Comparison of ENCODE assay signal across 11 cellular contexts in genomic region chr2:183063083-183063482, GRCh38. TPM values are rescaled to one million over a fixed set of nuclear protein-coding genes. Genes with fewer than 3 reads are reported as not detected.
DNase-seq lines count a peak whose midpoint lies in the region; ATAC-seq and TF ChIP-seq lines count a peak whose summit lies in the region.
"Had no signal": no experiment of that assay in that cellular context is flagged by ENCODE, and none has a peak within 500 bp of the region (broad histone marks: within the 10 kb centered on the region; RNA-seq: fewer than 3 reads in every experiment).

No MANE protein-coding gene starts in this region.

- peaks cover 4% of the 10 kb centered on the region for H3K9me3 Mint-ChIP-seq in endodermal cell
- no peaks in the 10 kb centered on the region for H3K9me3 Mint-ChIP-seq in immature natural killer cell
- H3K9me3 Mint-ChIP-seq: central memory CD8-positive, alpha-beta T cell had no signal

- no peaks in the 10 kb centered on the region for H3K9me3 ChIP-seq in DOHH2 (ENCODE audit: control insufficient read depth, insufficient read depth, low read length)
- peaks cover 2% of the 10 kb centered on the region for H3K9me3 ChIP-seq in endodermal cell (ENCODE audit: control insufficient read depth, low read length)
- H3K9me3 ChIP-seq: SJSA1 had no signal

- H3K27ac Mint-ChIP-seq in endodermal cell (no peak overlapping the region), immature natural killer cell (no peak overlapping the region)

- no peaks in the 10 kb centered on the region for H3K27me3 Mint-ChIP-seq in endodermal cell (ENCODE audit: insufficient read depth)
- H3K27me3 Mint-ChIP-seq in immature natural killer cell (ENCODE audit: low read depth in 3 of 3), result peaks cover 3 to 21% (median 8%) of the 10 kb centered on the region in 3 donors

- TF ChIP-seq CTCF in DOHH2 (IDR thresholded peaks at IDR 0.05; ENCODE audit: low read depth, low read length, poor library complexity, severe bottlenecking) (no peak), fibroblast of the aortic adventitia (IDR thresholded peaks at IDR 0.05; ENCODE audit: insufficient read depth, low read length) (no peak), endodermal cell (conservative IDR thresholded peaks at IDR 0.05) (no peak)

- H3K4me3 ChIP-seq in DOHH2 (ENCODE audit: low read length), result peak overlapping the region; percentile 42
- no peak overlapping the region for H3K4me3 ChIP-seq in fibroblast of the aortic adventitia (ENCODE audit: low read depth, low read length)
- no peak overlapping the region for H3K4me3 ChIP-seq in endodermal cell (ENCODE audit: low read length)
- H3K4me3 ChIP-seq: SJSA1 had no signal

- H3K4me3 Mint-ChIP-seq in endodermal cell, result no peak overlapping the region
- no peak overlapping the region for H3K4me3 Mint-ChIP-seq in immature natural killer cell
- H3K4me3 Mint-ChIP-seq: central memory CD8-positive, alpha-beta T cell had no signal

- no peaks in the 10 kb centered on the region for H3F3A ChIP-seq in DOHH2 (ENCODE audit: control insufficient read depth, insufficient read depth)

- DNase-seq in NCI-H146 (lab: John Stamatoyannopoulos, UW), result peak; percentile 5
- DNase-seq in fibroblast of the aortic adventitia (ENCODE audit: low read depth), result peak; percentile 93
- DNase-seq in endodermal cell, result no peak
- DNase-seq in immature natural killer cell, result no peak
- no peak for DNase-seq in NCI-H510A (lab: John Stamatoyannopoulos, UW)
- DNase-seq: stimulated activated naive CD8-positive, alpha-beta T cell treated with anti-CD3 and anti-CD28 coated beads, Interleukin-15, Interleukin-2, amounts not matched to agents 100 U/mL and 50 U/mL, for 24 hours had no signal

- H4K20me1 ChIP-seq in DOHH2 (ENCODE audit: control insufficient read depth, insufficient read depth, low read depth, low read length), result no peaks in the 10 kb centered on the region

- H3K36me3 Mint-ChIP-seq in endodermal cell (ENCODE audit: low read depth) (no peaks in the 10 kb centered on the region), immature natural killer cell (no peaks in the 10 kb centered on the region)

- WGBS in endodermal cell (ENCODE audit: insufficient coverage in 1 of 2, insufficient read length in 1 of 2), 2 experiments, result 38 to 85% methylated on average over 1 of the region's 2 CpGs

- H3K4me2 ChIP-seq in DOHH2 (ENCODE audit: low read length), result peak overlapping the region; percentile 62

- no peak overlapping the region for H3K9ac ChIP-seq in endodermal cell (ENCODE audit: extremely low read depth, low read length, poor library complexity, severe bottlenecking)

- 0 out of 2 replicates have a peak overlapping the region, but pooled peaks have one; percentile 6 for H3K27ac ChIP-seq in DOHH2 (ENCODE audit: low read depth, low read length)
- H3K27ac ChIP-seq in endodermal cell (ENCODE audit: low read depth, low read length), result no peak overlapping the region
- H3K27ac ChIP-seq: SJSA1 had no signal

- H3K9me2 ChIP-seq in DOHH2 (replicated peaks; ENCODE audit: control insufficient read depth, low read length), result no peaks in the 10 kb centered on the region

- H3K27me3 ChIP-seq in DOHH2 (ENCODE audit: control insufficient read depth, low read length), result no peaks in the 10 kb centered on the region
- no peaks in the 10 kb centered on the region for H3K27me3 ChIP-seq in endodermal cell (ENCODE audit: control insufficient read depth, insufficient read depth, low read length, poor library complexity, severe bottlenecking)
- H3K27me3 ChIP-seq: SJSA1 had no signal

- H3K4me1 Mint-ChIP-seq in endodermal cell (peaks cover 10% of the 10 kb centered on the region), immature natural killer cell (no peaks in the 10 kb centered on the region)
- H3K4me1 Mint-ChIP-seq: central memory CD8-positive, alpha-beta T cell had no signal

- no peaks in the 10 kb centered on the region for H3K36me3 ChIP-seq in DOHH2 (ENCODE audit: control insufficient read depth, low read length)
- no peaks in the 10 kb centered on the region for H3K36me3 ChIP-seq in endodermal cell (ENCODE audit: control insufficient read depth, insufficient read depth, low read length)
- H3K36me3 ChIP-seq: SJSA1 had no signal

- H3K4me1 ChIP-seq in DOHH2 (ENCODE audit: control insufficient read depth, low read length) (peaks cover 19% of the 10 kb centered on the region), endodermal cell (ENCODE audit: control insufficient read depth, insufficient read depth, low read length) (no peaks in the 10 kb centered on the region)

- no peaks in the 10 kb centered on the region for H3K79me2 ChIP-seq in DOHH2 (ENCODE audit: control insufficient read depth, low read length)

- ATAC-seq in GM21825 (IDR thresholded peaks at IDR 0.05; ENCODE audit: unreplicated experiment) (peak; percentile 66), HG02798 (IDR thresholded peaks at IDR 0.05; ENCODE audit: poor library complexity, unreplicated experiment) (no peak)
- ATAC-seq: stimulated activated naive CD8-positive, alpha-beta T cell treated with anti-CD3 and anti-CD28 coated beads, Interleukin-15, Interleukin-2, amounts not matched to agents 100 U/mL and 50 U/mL, for 24 hours had no signal

RNA-seq across cellular contexts. Expression of gene DUSP19, which starts 15.5 kb away (rescaled TPM):
- 1.6 and 4.8 TPM in 2 replicates for total RNA-seq in fibroblast of the aortic adventitia (ENCODE audit: low replicate concordance)
- 1 to 10 TPM; 1.7 TPM for total RNA-seq in endodermal cell
- 1.2 TPM for polyA plus RNA-seq in endodermal cell (2013, experiment 1 of 2)
- 1.6 TPM for polyA plus RNA-seq in endodermal cell (2013, experiment 2 of 2)
- polyA plus RNA-seq in immature natural killer cell, result 1 to 10 TPM in 1 of 3 donors, under 1 TPM in 1, not detected in 1; 0.91 to 1.3 TPM

RNA-seq across cellular contexts. Expression of gene NCKAP1, which starts 24.8 kb away (rescaled TPM):
- total RNA-seq in fibroblast of the aortic adventitia (ENCODE audit: low replicate concordance), result 76.4 and 167 TPM in 2 replicates
- 100 to 1,000 TPM; 128 to 136 TPM for total RNA-seq in endodermal cell
- polyA plus RNA-seq in endodermal cell (2013, experiment 1 of 2), result 125 TPM
- polyA plus RNA-seq in endodermal cell (2013, experiment 2 of 2), result 118 TPM
- 1 to 10 TPM in 2 of 3 donors, under 1 TPM in 1; 0.52 to 3.7 (median 2.2) TPM for polyA plus RNA-seq in immature natural killer cell

Comparison
In these comparisons a context has a peak if more than half of its experiments do, and no peak if none do; other contexts are left out.
1. DNase-seq: peak in NCI-H146 (single experiment) and fibroblast of the aortic adventitia (single experiment); none in endodermal cell (single experiment), immature natural killer cell (0 of 3) and NCI-H510A (single experiment).